8 cellular contexts compared by ENCODE assay signal in genomic region chr2:25672500-25673169, GRCh38. TPM values are rescaled to one million over a fixed set of nuclear protein-coding genes. Genes with fewer than 3 reads are reported as not detected.
DNase-seq lines count a peak whose midpoint lies in the region; ATAC-seq and TF ChIP-seq lines count a peak whose summit lies in the region.

No MANE protein-coding gene starts in this region.

- POLR2A ChIA-PET in A673 (lab: Charles Lee; ENCODE audit: low non-redundant PET) = no interaction called here

- H3K27ac ChIP-seq in A673 (ENCODE audit: low read depth, low read length, poor library complexity, severe bottlenecking) = peak overlapping the region; percentile 81
- H3K27ac ChIP-seq in mucosa of rectum (ENCODE audit: low read depth in 2 of 2, low read length in 2 of 2) = peak overlapping the region; percentile 64 to 79

- H3K27me3 ChIP-seq in A673 (replicated peaks; ENCODE audit: insufficient read depth, low read depth, low read length, poor library complexity) = no peaks in the 10 kb centered on the region
- no peaks in the 10 kb centered on the region for H3K27me3 ChIP-seq in mucosa of rectum (ENCODE audit: control insufficient read depth in 2 of 2, insufficient read depth in 2 of 2, low read length in 2 of 2)

- peak; percentile 57 for DNase-seq in A673 (ENCODE audit: low spot score)
- peak; percentile 49 to 79 for DNase-seq in NCI-H526 (lab: John Stamatoyannopoulos, UW)
- peak; percentile 34 to 45 (median 40) for DNase-seq in activated CD8-positive, alpha-beta memory T cell treated with anti-CD3 and anti-CD28 coated beads for 48 hours (ENCODE audit: low read depth in 2 of 3, low spot score in 2 of 3)
- peak; percentile 59 for DNase-seq in endothelial cell (ENCODE audit: low spot score)
- DNase-seq in stimulated activated CD8-positive, alpha-beta memory T cell treated with anti-CD3 and anti-CD28 coated beads, Interleukin-4, amount 100 ng/mL, for 4 hours (ENCODE audit: low read depth in 2 of 2, low spot score in 1 of 2) = peak; percentile 28 to 53

- ATAC-seq in GM18520 (IDR thresholded peaks at IDR 0.05; ENCODE audit: unreplicated experiment) (peak; percentile 42), HG03066 (IDR thresholded peaks at IDR 0.05; ENCODE audit: low read depth, unreplicated experiment) (peak; percentile 67)

- BruUV-seq in A673 (replicated peaks; lab: Mats Ljungman, UMichigan) = no TSS peak

- H3K27ac Mint-ChIP-seq in endothelial cell (ENCODE audit: unreplicated experiment) = no peak overlapping the region

- H3K4me1 Mint-ChIP-seq in endothelial cell (ENCODE audit: unreplicated experiment) = peaks cover 3% of the 10 kb centered on the region

- H3K9me3 ChIP-seq in A673 (ENCODE audit: low read depth, low read length, poor library complexity, severe bottlenecking) (no peaks in the 10 kb centered on the region), mucosa of rectum (ENCODE audit: control insufficient read depth in 2 of 2, low read length in 2 of 2) (no peaks in the 10 kb centered on the region)

- H3K36me3 Mint-ChIP-seq in endothelial cell (ENCODE audit: low read depth, unreplicated experiment) = no peaks in the 10 kb centered on the region

- H3K9me3 Mint-ChIP-seq in endothelial cell (ENCODE audit: unreplicated experiment) = no peaks in the 10 kb centered on the region

- H3K4me1 ChIP-seq in A673 (ENCODE audit: insufficient read depth, low read length, poor library complexity, severe bottlenecking) = peaks cover 8% of the 10 kb centered on the region
- peaks cover 4 to 7% of the 10 kb centered on the region in 2 donors for H3K4me1 ChIP-seq in mucosa of rectum (ENCODE audit: control insufficient read depth in 2 of 2, insufficient read depth in 2 of 2, low read length in 2 of 2)

- H3K4me3 Mint-ChIP-seq in endothelial cell (ENCODE audit: unreplicated experiment) = peak overlapping the region; percentile 86

- H3K9ac ChIP-seq in mucosa of rectum (ENCODE audit: low read depth in 1 of 2, low read length in 2 of 2) = peak overlapping the region; percentile 73 to 76

- H3K4me3 ChIP-seq in A673 (ENCODE audit: low read depth, low read length, poor library complexity, severe bottlenecking) = peak overlapping the region; percentile 85
- H3K4me3 ChIP-seq in mucosa of rectum (ENCODE audit: low read length in 2 of 2) = peak overlapping the region; percentile 73 to 85

- H3K36me3 ChIP-seq in A673 (ENCODE audit: insufficient read depth, low read length, poor library complexity, severe bottlenecking) (no peaks in the 10 kb centered on the region), mucosa of rectum (ENCODE audit: control insufficient read depth in 2 of 2, insufficient read depth in 2 of 2, low read length in 2 of 2) (no peaks in the 10 kb centered on the region)

- CTCF ChIA-PET in A673 (lab: Charles Lee) = no interaction called here

- TF ChIP-seq CTCF in A673 (conservative IDR thresholded peaks at IDR 0.05; ENCODE audit: low read depth, low read length) (no peak), endothelial cell (IDR thresholded peaks at IDR 0.05; ENCODE audit: unreplicated experiment) (no peak)

- H3K27me3 Mint-ChIP-seq in endothelial cell (ENCODE audit: unreplicated experiment) = peaks cover 3% of the 10 kb centered on the region

- intact Hi-C loops in A673 (cut with micrococcal nuclease; ENCODE audit: unreplicated experiment) = no loop called here

RNA-seq across cellular contexts. Expression of gene DTNB, which starts 0.7 kb away (rescaled TPM):
- total RNA-seq in A673 (2021) = 19.6 and 20.5 TPM in 2 replicates
- 12.0 TPM for total RNA-seq in endothelial cell (ENCODE audit: unreplicated experiment)

Comparison
In these comparisons a context has a peak if more than half of its experiments do, and no peak if none do; other contexts are left out.
1. Peak in every context shown above with its lines: DNase-seq, ATAC-seq, H3K4me3 ChIP-seq and H3K27ac ChIP-seq.